In the genomic region with DNA sequence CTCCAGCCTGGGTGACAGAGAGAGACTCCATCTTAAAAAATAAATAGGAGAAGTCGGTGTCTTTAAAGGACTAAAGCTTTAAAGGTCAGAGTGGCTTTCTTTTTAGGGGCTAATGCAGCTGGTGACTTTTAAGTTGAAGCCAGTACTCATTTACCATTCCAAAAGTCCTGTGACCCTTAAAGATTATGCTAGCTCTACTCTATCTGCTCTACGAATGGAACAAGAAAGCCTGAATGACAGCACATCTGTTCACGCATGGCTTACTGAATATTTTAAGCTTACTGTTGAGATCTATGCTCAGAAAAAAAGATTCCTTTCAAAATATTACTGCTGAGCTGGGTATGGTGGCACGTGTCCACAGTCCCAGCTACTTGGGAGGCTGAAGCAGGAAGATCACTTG, we compare ENCODE assay signal across 26 cellular contexts. TPM values are rescaled to one million over a fixed set of nuclear protein-coding genes. Genes with fewer than 3 reads are reported as not detected.
"Had no signal": no experiment of that assay in that cellular context is flagged by ENCODE, and none has a peak within 500 bp of the region (broad histone marks: within the 10 kb centered on the region; RNA-seq: fewer than 3 reads in every experiment).

No MANE protein-coding gene starts in this region.

- H3K9me3 ChIP-seq: left lung, lower lobe of right lung, ovary, spleen, suprapubic skin, thoracic aorta, tibial artery, uterus had no signal

- ATAC-seq: left colon; left lung; lower lobe of right lung; naive thymus-derived CD8-positive, alpha-beta T cell; right cardiac atrium; sciatic nerve; stimulated activated effector memory CD8-positive, alpha-beta T cell treated with anti-CD3 and anti-CD28 coated beads, Interleukin-12 subunit alpha, Interleukin-12 subunit beta, amount 100 ng/mL, for 72 hours had no signal

- H3K36me3 Mint-ChIP-seq: immature natural killer cell; naive thymus-derived CD8-positive, alpha-beta T cell; neural progenitor cell; stimulated activated effector memory CD8-positive, alpha-beta T cell treated with anti-CD3 and anti-CD28 coated beads, Interleukin-12 subunit alpha, Interleukin-12 subunit beta, amount 100 ng/mL, for 72 hours; type B pancreatic cell had no signal

- H3K4me1 ChIP-seq: left lung, lower lobe of right lung, neural progenitor cell, spleen, suprapubic skin, tibial artery, uterus had no signal

- H3K4me2 ChIP-seq: neural progenitor cell had no signal

- H3K9ac ChIP-seq: neural progenitor cell had no signal

- H2AFZ ChIP-seq: neural progenitor cell had no signal

- H3K4me3 Mint-ChIP-seq: immature natural killer cell; naive thymus-derived CD8-positive, alpha-beta T cell; nephron; neural progenitor cell; stimulated activated effector memory CD8-positive, alpha-beta T cell treated with anti-CD3 and anti-CD28 coated beads, Interleukin-12 subunit alpha, Interleukin-12 subunit beta, amount 100 ng/mL, for 72 hours; stimulated activated naive CD8-positive, alpha-beta T cell treated with anti-CD3 and anti-CD28 coated beads, Interleukin-15, Interleukin-2, amounts not matched to agents 100 ng/mL and 50 ng/mL, for 24 hours; type B pancreatic cell had no signal

- H3K27ac ChIP-seq: left lung, lower lobe of right lung, neural progenitor cell, ovary, spleen, suprapubic skin, thoracic aorta, tibial artery, uterus had no signal

- H3K27ac Mint-ChIP-seq: immature natural killer cell; naive thymus-derived CD8-positive, alpha-beta T cell; nephron; neural progenitor cell; progenitor cell of endocrine pancreas; stimulated activated effector memory CD8-positive, alpha-beta T cell treated with anti-CD3 and anti-CD28 coated beads, Interleukin-12 subunit alpha, Interleukin-12 subunit beta, amount 100 ng/mL, for 72 hours; stimulated activated naive CD8-positive, alpha-beta T cell treated with anti-CD3 and anti-CD28 coated beads, Interleukin-15, Interleukin-2, amounts not matched to agents 100 ng/mL and 50 ng/mL, for 24 hours; type B pancreatic cell had no signal

- H3K27me3 ChIP-seq: left lung, ovary, suprapubic skin, tibial artery, uterus had no signal

- DNase-seq: hypothalamus; kidney; left colon; left lung; lower lobe of right lung; mammary epithelial cell; mesenchymal stem cell; naive thymus-derived CD8-positive, alpha-beta T cell; ovary; right cardiac atrium; small intestine; spleen; stimulated activated CD4-positive, alpha-beta T cell treated with anti-CD3 and anti-CD28 coated beads, Interleukin-4, amount 100 ng/mL, for 24 hours; stimulated activated naive CD4-positive, alpha-beta T cell; tibial artery; uterus had no signal

- H3K36me3 ChIP-seq: left lung, lower lobe of right lung, neural progenitor cell, ovary, spleen, suprapubic skin, thoracic aorta, tibial artery, uterus had no signal

- H3K4me1 Mint-ChIP-seq: naive thymus-derived CD8-positive, alpha-beta T cell; nephron; stimulated activated effector memory CD8-positive, alpha-beta T cell treated with anti-CD3 and anti-CD28 coated beads, Interleukin-12 subunit alpha, Interleukin-12 subunit beta, amount 100 ng/mL, for 72 hours had no signal

- H3K4me3 ChIP-seq: left lung, lower lobe of right lung, neural progenitor cell, ovary, spleen, suprapubic skin, thoracic aorta, tibial artery, uterus had no signal

RNA-seq across cellular contexts. Expression of a gene that starts 16.4 kb away (rescaled TPM):
- total RNA-seq: lower lobe of right lung, thoracic aorta had no signal
- polyA plus RNA-seq: right cardiac atrium had no signal
